ENCODE assay signal across 1 cellular context in the genomic region with DNA sequence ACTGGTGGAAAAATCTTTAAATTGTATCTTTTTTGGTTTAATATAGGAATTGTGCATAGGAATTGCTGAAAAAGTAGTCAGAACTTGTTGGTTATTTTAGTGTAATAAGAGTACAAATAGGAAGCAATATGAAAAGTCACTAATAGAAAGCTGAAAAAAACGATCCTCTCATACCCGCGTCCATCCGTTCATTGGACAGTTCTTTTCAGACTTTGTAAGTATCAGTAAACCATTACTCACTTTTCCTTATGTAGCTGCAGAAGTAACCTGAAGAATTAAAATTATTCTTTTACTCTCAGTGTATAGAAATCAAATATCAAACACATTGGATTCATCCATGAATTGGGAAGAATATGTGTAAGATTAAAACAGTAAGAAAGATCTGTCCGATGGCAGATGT.
A peak's percentile ranks its signal among the peaks of the same experiment; 100 is the strongest.
TF ChIP-seq lines count a peak whose summit lies in the region.

No MANE protein-coding gene starts in this region.

TF ChIP-seq in GM12878, 131 proteins besides CTCF, POLR2A, EP300 and RAD21:
- TF ChIP-seq PAX5 (IDR thresholded peaks at IDR 0.05; ENCODE audit: borderline replicate concordance, low read depth, low read length) = no peak
- TF ChIP-seq, protein P1, sequence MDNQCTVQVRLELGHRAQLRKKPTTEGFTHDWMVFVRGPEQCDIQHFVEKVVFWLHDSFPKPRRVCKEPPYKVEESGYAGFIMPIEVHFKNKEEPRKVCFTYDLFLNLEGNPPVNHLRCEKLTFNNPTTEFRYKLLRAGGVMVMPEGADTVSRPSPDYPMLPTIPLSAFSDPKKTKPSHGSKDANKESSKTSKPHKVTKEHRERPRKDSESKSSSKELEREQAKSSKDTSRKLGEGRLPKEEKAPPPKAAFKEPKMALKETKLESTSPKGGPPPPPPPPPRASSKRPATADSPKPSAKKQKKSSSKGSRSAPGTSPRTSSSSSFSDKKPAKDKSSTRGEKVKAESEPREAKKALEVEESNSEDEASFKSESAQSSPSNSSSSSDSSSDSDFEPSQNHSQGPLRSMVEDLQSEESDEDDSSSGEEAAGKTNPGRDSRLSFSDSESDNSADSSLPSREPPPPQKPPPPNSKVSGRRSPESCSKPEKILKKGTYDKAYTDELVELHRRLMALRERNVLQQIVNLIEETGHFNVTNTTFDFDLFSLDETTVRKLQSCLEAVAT (IDR thresholded peaks at IDR 0.05) = peak; percentile 88
